Comparison of ENCODE assay signal across 8 cellular contexts in the genomic region with DNA sequence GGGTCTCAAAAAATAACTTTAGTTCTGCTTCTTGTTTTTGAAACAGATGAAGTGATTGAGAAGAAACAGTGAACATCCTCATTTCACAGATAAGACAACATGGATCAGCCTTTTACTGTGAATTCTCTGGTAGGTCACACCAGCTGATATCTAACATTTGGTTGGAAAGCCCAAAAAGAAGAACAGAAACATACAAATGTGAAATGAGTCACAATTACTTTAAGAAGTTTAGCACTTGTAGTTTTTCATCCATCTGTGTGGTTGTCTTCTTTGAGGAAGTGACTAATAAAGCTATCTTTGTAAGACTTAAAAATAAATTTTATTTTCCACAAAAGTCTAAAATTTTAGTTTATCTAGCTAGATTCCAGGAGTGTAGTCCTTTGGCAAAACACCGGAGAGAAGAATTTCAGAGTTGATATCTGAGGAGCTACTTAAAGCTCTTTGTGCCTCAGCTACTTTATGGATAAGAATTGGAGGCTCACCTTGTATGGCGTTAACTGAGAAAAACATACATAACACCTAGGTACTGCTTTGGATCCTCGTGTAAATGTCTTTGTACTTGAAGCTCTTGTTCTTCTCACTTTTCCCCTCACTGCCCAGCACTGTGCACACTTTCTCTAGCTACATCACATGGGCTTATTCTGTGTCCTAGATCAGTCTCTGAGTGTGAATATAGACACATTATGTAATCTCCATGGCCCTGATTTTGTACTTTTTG. TPM values are rescaled to one million over a fixed set of nuclear protein-coding genes. Genes with fewer than 3 reads are reported as not detected.
DNase-seq lines count a peak whose midpoint lies in the region; ATAC-seq and TF ChIP-seq lines count a peak whose summit lies in the region.

No MANE protein-coding gene starts in this region.

- H3K36me3 ChIP-seq in MM.1S (replicated peaks; ENCODE audit: insufficient read depth, low read length), result no peaks in the 10 kb centered on the region

- no peaks in the 10 kb centered on the region for H3F3A ChIP-seq in MM.1S (ENCODE audit: insufficient read depth, low read length)

- H3K9me2 ChIP-seq in MM.1S (replicated peaks; ENCODE audit: insufficient read depth, low read length), result no peaks in the 10 kb centered on the region

- H3K27ac ChIP-seq in MM.1S (ENCODE audit: low read length), result peak overlapping the region; percentile 20; the same call in 1 of the 2 replicates

- H4K20me1 ChIP-seq in MM.1S (ENCODE audit: insufficient read depth, low read length), result no peaks in the 10 kb centered on the region

- H2AFZ ChIP-seq in MM.1S (ENCODE audit: low read length), result no peak overlapping the region

- no peak for TF ChIP-seq CTCF in MM.1S (IDR thresholded peaks at IDR 0.05; ENCODE audit: low read length)

- H3K4me1 ChIP-seq in MM.1S (ENCODE audit: low read length), result peaks cover 7% of the 10 kb centered on the region

- ATAC-seq in GM18502 (IDR thresholded peaks at IDR 0.05; ENCODE audit: poor library complexity, unreplicated experiment), result peak; percentile 86
- ATAC-seq in GM21786 (IDR thresholded peaks at IDR 0.05; ENCODE audit: unreplicated experiment), result peak; percentile 81
- ATAC-seq in esophagus mucosa, result peak; percentile 35

- CTCF ChIA-PET in HEK293T (lab: Yijun Ruan, JAX), result interaction anchor here (0.7 kb wide), 1 partner anchor 33 kb away, joined by 3 read pairs; no protein-coding TSS in a partner anchor

- no peak overlapping the region for H3K4me2 ChIP-seq in MM.1S (ENCODE audit: low read depth, low read length)

- no peak overlapping the region for H3K9ac ChIP-seq in MM.1S (ENCODE audit: low read length)

- DNase-seq in MM.1S, result no peak
- DNase-seq in OCI-M2 (lab: John Stamatoyannopoulos, UW; ENCODE audit: unreplicated experiment), result no peak
- no peak for DNase-seq in cerebellar cortex (ENCODE audit: low spot score)
- DNase-seq in HK-2 (ENCODE audit: unreplicated experiment), result no peak
- DNase-seq in HEK293T (ENCODE audit: extremely low spot score), result no peak

- no peak overlapping the region for H3K4me3 ChIP-seq in MM.1S (ENCODE audit: low read length)

- H3K9me3 ChIP-seq in MM.1S (replicated peaks; ENCODE audit: insufficient read depth, low read length), result no peaks in the 10 kb centered on the region

- H3K27me3 ChIP-seq in MM.1S (replicated peaks; ENCODE audit: insufficient read depth, low read length), result no peaks in the 10 kb centered on the region

- POLR2A ChIA-PET in HEK293T (lab: Yijun Ruan, JAX), result no interaction called here

- H3K79me2 ChIP-seq in MM.1S (ENCODE audit: low read length), result no peaks in the 10 kb centered on the region

TF ChIP-seq in HEK293T, 16 proteins besides CTCF, POLR2A, EP300 and RAD21:
- TF ChIP-seq CTBP1 (IDR thresholded peaks at IDR 0.05; ENCODE audit: borderline replicate concordance), result no peak
- no peak for TF ChIP-seq ELF4 (IDR thresholded peaks at IDR 0.05)
- TF ChIP-seq SP1 (IDR thresholded peaks at IDR 0.05), result no peak
- no peak for TF ChIP-seq BHLHE40 (IDR thresholded peaks at IDR 0.05; ENCODE audit: borderline replicate concordance)
- no peak for TF ChIP-seq FOXA1 (IDR thresholded peaks at IDR 0.05)
- TF ChIP-seq LEF1 (IDR thresholded peaks at IDR 0.05; ENCODE audit: borderline replicate concordance), result no peak
- TF ChIP-seq HDGF (IDR thresholded peaks at IDR 0.05; ENCODE audit: borderline replicate concordance), result no peak
- no peak for TF ChIP-seq L3MBTL2 (conservative IDR thresholded peaks at IDR 0.05)
- TF ChIP-seq FOXK2 (IDR thresholded peaks at IDR 0.05), result no peak
- TF ChIP-seq ARNT (IDR thresholded peaks at IDR 0.05), result no peak
- no peak for TF ChIP-seq TARDBP (IDR thresholded peaks at IDR 0.05)
- no peak for TF ChIP-seq FOXM1 (IDR thresholded peaks at IDR 0.05; ENCODE audit: borderline replicate concordance)
- no peak for TF ChIP-seq SUZ12 (IDR thresholded peaks at IDR 0.05)
- TF ChIP-seq PKNOX1 (IDR thresholded peaks at IDR 0.05), result no peak
- TF ChIP-seq NFRKB (IDR thresholded peaks at IDR 0.05), result no peak
- no peak for TF ChIP-seq ZNF384 (IDR thresholded peaks at IDR 0.05)
TF ChIP-seq in HEK293T: peak in this region for 0.

RNA-seq across cellular contexts. Expression of gene STAMBPL1, which starts 21.7 kb away (rescaled TPM):
- total RNA-seq in esophagus mucosa, result 2.5 TPM

RNA-seq across cellular contexts. Expression of gene ANKRD22, which starts 50.1 kb away (rescaled TPM):
- 32.9 TPM for total RNA-seq in esophagus mucosa

RNA-seq across cellular contexts. Expression of gene ACTA2, which starts 50.8 kb away (rescaled TPM):
- 53.0 TPM for total RNA-seq in esophagus mucosa

Comparison
In these comparisons a context has a peak if more than half of its experiments do, and no peak if none do; other contexts are left out.
1. ATAC-seq: peak in every context shown above with its lines; median percentile 86 in GM18502; 81 in GM21786; 35 in esophagus mucosa.